In genomic region chr12:32302218-32302826, GRCh38 we compare ENCODE assay signal across 9 cellular contexts.
DNase-seq lines count a peak whose midpoint lies in the region; ATAC-seq and TF ChIP-seq lines count a peak whose summit lies in the region.
"Had no signal": no experiment of that assay in that cellular context is flagged by ENCODE, and none has a peak within 500 bp of the region (broad histone marks: within the 10 kb centered on the region; RNA-seq: fewer than 3 reads in every experiment).

No MANE protein-coding gene starts in this region.

- H3K4me3 Mint-ChIP-seq in GM23338 (no peak overlapping the region), activated B cell treated with CpG ODN at 0.5 μM for 24 hours (peak overlapping the region; percentile 74)

- peak; percentile 11 for DNase-seq in stimulated activated CD4-positive, alpha-beta T cell treated with anti-CD3 and anti-CD28 coated beads, Interleukin-4, amount 100 ng/mL, for 24 hours
- DNase-seq in stimulated activated CD4-positive, alpha-beta T cell treated with anti-CD3 and anti-CD28 coated beads, Interleukin-1b, Interleukin-23, amount 100 ng/mL, for 48 hours, result no peak
- DNase-seq in GM23338 (ENCODE audit: low spot score) (peak; percentile 83), LHCN-M2 (ENCODE audit: low read depth) (peak; percentile 9), activated B cell treated with CpG ODN at 0.5 μM for 24 hours (peak; percentile 21), left colon (peak in 1 of 2 donors; percentile 28), midbrain (lab: John Stamatoyannopoulos, UW) (no peak)
- DNase-seq in stimulated activated naive CD4-positive, alpha-beta T cell treated with Interleukin-2 at 50 U/mL for 16 hours (lab: John Stamatoyannopoulos, UW), result no peak

- peaks cover 3% of the 10 kb centered on the region; the same call in 2 of the 3 replicates for H3K4me1 Mint-ChIP-seq in GM23338
- H3K4me1 Mint-ChIP-seq in activated B cell treated with CpG ODN at 0.5 μM for 24 hours, result peaks cover 31% of the 10 kb centered on the region

- intact Hi-C loops in activated B cell treated with CpG ODN at 0.5 μM for 24 hours (cut with micrococcal nuclease), result loop anchor here (1.0 to 5.0 kb wide), 10 partner anchors 29 to 900 kb away; partner anchors contain the start of genes BICD1 and RESF1
- intact Hi-C loops in left colon (cut with DNase I, micrococcal nuclease), result loop anchor here (10.0 kb wide), 2 partner anchors 638 to 648 kb away; partner anchors contain the start of gene ETFBKMT (in 1 of the 2)

- H3K9me3 Mint-ChIP-seq in GM23338, result no peaks in the 10 kb centered on the region
- H3K9me3 Mint-ChIP-seq in activated B cell treated with CpG ODN at 0.5 μM for 24 hours, result no peaks in the 10 kb centered on the region

- no peak overlapping the region for H3K4me2 ChIP-seq in GM23338

- peak; percentile 97 for ATAC-seq in GM23338
- peak; percentile 99 for ATAC-seq in activated B cell treated with CpG ODN at 0.5 μM for 24 hours (ENCODE audit: low read depth)
- ATAC-seq in left colon, result peak; percentile 92

- H3K36me3 Mint-ChIP-seq in GM23338 (ENCODE audit: low read depth) (peaks cover 11% of the 10 kb centered on the region; the same call in 2 of the 3 replicates), activated B cell treated with CpG ODN at 0.5 μM for 24 hours (ENCODE audit: low read depth) (peaks cover 14% of the 10 kb centered on the region)

- H3K27me3 Mint-ChIP-seq in GM23338 (ENCODE audit: insufficient read depth, low read depth, poor library complexity), result peaks cover 2% of the 10 kb centered on the region
- no peaks in the 10 kb centered on the region for H3K27me3 Mint-ChIP-seq in activated B cell treated with CpG ODN at 0.5 μM for 24 hours

- peaks cover 6% of the 10 kb centered on the region; the same call in 1 of the 2 replicates for H3K79me2 ChIP-seq in GM23338 (replicated peaks; ENCODE audit: insufficient read depth)

- no peak overlapping the region for H3K27ac ChIP-seq in GM23338 (ENCODE audit: low read depth)
- H3K27ac ChIP-seq: epithelial cell of prostate had no signal

- H3K4me1 ChIP-seq in GM23338 (ENCODE audit: insufficient read depth), result no peaks in the 10 kb centered on the region

- no peak overlapping the region for H3K4me3 ChIP-seq in GM23338

- H4K20me1 ChIP-seq in GM23338 (replicated peaks; ENCODE audit: insufficient read depth), result no peaks in the 10 kb centered on the region; the same call in 1 of the 2 replicates

- CTCF ChIA-PET in activated B cell treated with CpG ODN at 0.5 μM for 24 hours (lab: Charles Lee), result interaction anchor here (1.1 to 1.9 kb wide), 2 partner anchors 41 to 649 kb away, joined by 5 to 6 read pairs; no protein-coding TSS in a partner anchor

- H3K27ac Mint-ChIP-seq in GM23338, result 0 out of 2 replicates have a peak overlapping the region, but pooled peaks have one; percentile 3
- peak overlapping the region; percentile 78 for H3K27ac Mint-ChIP-seq in activated B cell treated with CpG ODN at 0.5 μM for 24 hours

- H2AFZ ChIP-seq in GM23338, result no peak overlapping the region

- H3K9me2 ChIP-seq in GM23338 (ENCODE audit: insufficient read depth), result no peaks in the 10 kb centered on the region

- POLR2A ChIA-PET in activated B cell treated with CpG ODN at 0.5 μM for 24 hours (lab: Charles Lee), result interaction anchor here (0.7 to 3.1 kb wide), 2 partner anchors 165 to 195 kb away, joined by 6 to 8 read pairs; partner anchors contain the start of gene BICD1

- TF ChIP-seq CTCF in GM23338 (conservative IDR thresholded peaks at IDR 0.05; ENCODE audit: low read depth in 2 of 2), result peak; percentile 70 to 78
- no peak for TF ChIP-seq CTCF in activated B cell treated with CpG ODN at 0.5 μM for 24 hours (IDR thresholded peaks at IDR 0.05)

- H3K36me3 ChIP-seq in GM23338 (ENCODE audit: insufficient read depth), result no peaks in the 10 kb centered on the region

- H3F3A ChIP-seq in GM23338 (replicated peaks; ENCODE audit: low read depth), result peaks cover 8% of the 10 kb centered on the region; the same call in 1 of the 2 replicates

- no peaks in the 10 kb centered on the region for H3K27me3 ChIP-seq in GM23338 (ENCODE audit: insufficient read depth)

TF ChIP-seq in GM23338, 12 proteins besides CTCF, POLR2A, EP300 and RAD21 (continues in another document):
- TF ChIP-seq REST (IDR thresholded peaks at IDR 0.05; ENCODE audit: unreplicated experiment) (no peak), ZNF114 (CRISPR knock-in tag; IDR thresholded peaks at IDR 0.05) (no peak), EZH2 (IDR thresholded peaks at IDR 0.05; ENCODE audit: low read depth, unreplicated experiment) (no peak), ZNF331 (CRISPR knock-in tag; IDR thresholded peaks at IDR 0.05; ENCODE audit: low read depth) (no peak), EZH2phosphoT487 (IDR thresholded peaks at IDR 0.05; ENCODE audit: unreplicated experiment) (no peak), CREB1 (CRISPR knock-in tag; IDR thresholded peaks at IDR 0.05; ENCODE audit: low read depth) (no peak), ETS1 (IDR thresholded peaks at IDR 0.05) (no peak), NANOG (IDR thresholded peaks at IDR 0.05; ENCODE audit: borderline replicate concordance) (no peak), POLR2AphosphoS5 (IDR thresholded peaks at IDR 0.05; ENCODE audit: low read depth) (no peak)

Comparison
In these comparisons a context has a peak if more than half of its experiments do, and no peak if none do; other contexts are left out.
1. DNase-seq: peak in stimulated activated CD4-positive, alpha-beta T cell treated with anti-CD3 and anti-CD28 coated beads, Interleukin-4, amount 100 ng/mL, for 24 hours (single experiment), GM23338 (single experiment), LHCN-M2 (single experiment) and activated B cell treated with CpG ODN at 0.5 μM for 24 hours (single experiment); none in stimulated activated CD4-positive, alpha-beta T cell treated with anti-CD3 and anti-CD28 coated beads, Interleukin-1b, Interleukin-23, amount 100 ng/mL, for 48 hours (single experiment), midbrain (single experiment) and stimulated activated naive CD4-positive, alpha-beta T cell treated with Interleukin-2 at 50 U/mL for 16 hours (single experiment).
2. Peak in every context shown above with its lines, with median percentiles within 50 percentile points of each other: ATAC-seq.